ENCODE assay signal across 20 cellular contexts in the genomic region with DNA sequence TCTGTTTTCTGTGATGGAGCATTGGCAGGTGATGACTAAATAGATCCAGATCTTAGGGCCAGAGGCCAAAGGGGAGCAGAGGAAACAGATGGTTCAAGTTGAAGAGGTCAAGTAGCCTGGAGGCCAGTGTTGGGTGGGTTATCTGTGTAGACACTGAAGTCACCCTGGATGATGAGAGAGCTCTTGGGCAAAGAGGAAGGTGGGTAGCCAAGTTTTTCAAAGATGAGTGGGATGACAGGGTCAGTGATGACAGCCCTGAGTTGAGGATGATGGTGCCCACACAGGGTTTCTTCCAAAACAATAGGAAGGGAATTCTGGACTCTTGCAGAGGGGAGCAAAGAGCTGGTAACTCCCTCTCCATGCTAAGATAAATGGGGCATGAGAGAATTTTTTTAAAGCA.
"Had no signal": no experiment of that assay in that cellular context is flagged by ENCODE, and none has a peak within 500 bp of the region (broad histone marks: within the 10 kb centered on the region; RNA-seq: fewer than 3 reads in every experiment).

No MANE protein-coding gene starts in this region.

- H3K4me3 Mint-ChIP-seq: immature natural killer cell, memory B cell, mesothelial cell of epicardium, natural killer cell, neural crest cell had no signal

- H3K36me3 Mint-ChIP-seq: natural killer cell had no signal

- H3K4me1 Mint-ChIP-seq: immature natural killer cell, memory B cell, natural killer cell had no signal

- H3K27ac ChIP-seq: gastrocnemius medialis, left ventricle myocardium inferior, lower lobe of right lung, right atrium auricular region, sigmoid colon, skin epidermis, stomach, thoracic aorta, transverse colon had no signal

- H3K9me3 Mint-ChIP-seq: immature natural killer cell, memory B cell, mesothelial cell of epicardium, natural killer cell, neural crest cell had no signal

- ATAC-seq: gastrocnemius medialis, lower lobe of right lung, natural killer cell had no signal

- H3K4me3 ChIP-seq: gastrocnemius medialis, left ventricle myocardium inferior, lower lobe of right lung, right atrium auricular region, sigmoid colon, skin epidermis, stomach, thoracic aorta, transverse colon had no signal

- H3K27ac Mint-ChIP-seq: immature natural killer cell, memory B cell, mesothelial cell of epicardium, natural killer cell had no signal

- DNase-seq: effector CD4-positive, alpha-beta T cell; gastrocnemius medialis; immature natural killer cell; left ventricle myocardium inferior; lower lobe of right lung; natural killer cell; posterior cingulate gyrus; sigmoid colon; stimulated activated CD4-positive, alpha-beta T cell treated with anti-CD3 and anti-CD28 coated beads, Interleukin-2, amount 100 ng/mL, for 24 hours; stimulated activated CD4-positive, alpha-beta T cell treated with anti-CD3 and anti-CD28 coated beads, Interleukin-4, amount 100 ng/mL, for 4 hours; stimulated activated naive CD4-positive, alpha-beta T cell; stomach; substantia nigra; transverse colon had no signal

- H3K4me1 ChIP-seq: gastrocnemius medialis, lower lobe of right lung, right atrium auricular region, sigmoid colon, stomach, transverse colon had no signal

- H3K9me3 ChIP-seq: gastrocnemius medialis, left ventricle myocardium inferior, lower lobe of right lung, right atrium auricular region, sigmoid colon, stomach, thoracic aorta, transverse colon had no signal

- H3K27me3 Mint-ChIP-seq: memory B cell had no signal
